ENCODE assay signal across 1 cellular context in the genomic region with DNA sequence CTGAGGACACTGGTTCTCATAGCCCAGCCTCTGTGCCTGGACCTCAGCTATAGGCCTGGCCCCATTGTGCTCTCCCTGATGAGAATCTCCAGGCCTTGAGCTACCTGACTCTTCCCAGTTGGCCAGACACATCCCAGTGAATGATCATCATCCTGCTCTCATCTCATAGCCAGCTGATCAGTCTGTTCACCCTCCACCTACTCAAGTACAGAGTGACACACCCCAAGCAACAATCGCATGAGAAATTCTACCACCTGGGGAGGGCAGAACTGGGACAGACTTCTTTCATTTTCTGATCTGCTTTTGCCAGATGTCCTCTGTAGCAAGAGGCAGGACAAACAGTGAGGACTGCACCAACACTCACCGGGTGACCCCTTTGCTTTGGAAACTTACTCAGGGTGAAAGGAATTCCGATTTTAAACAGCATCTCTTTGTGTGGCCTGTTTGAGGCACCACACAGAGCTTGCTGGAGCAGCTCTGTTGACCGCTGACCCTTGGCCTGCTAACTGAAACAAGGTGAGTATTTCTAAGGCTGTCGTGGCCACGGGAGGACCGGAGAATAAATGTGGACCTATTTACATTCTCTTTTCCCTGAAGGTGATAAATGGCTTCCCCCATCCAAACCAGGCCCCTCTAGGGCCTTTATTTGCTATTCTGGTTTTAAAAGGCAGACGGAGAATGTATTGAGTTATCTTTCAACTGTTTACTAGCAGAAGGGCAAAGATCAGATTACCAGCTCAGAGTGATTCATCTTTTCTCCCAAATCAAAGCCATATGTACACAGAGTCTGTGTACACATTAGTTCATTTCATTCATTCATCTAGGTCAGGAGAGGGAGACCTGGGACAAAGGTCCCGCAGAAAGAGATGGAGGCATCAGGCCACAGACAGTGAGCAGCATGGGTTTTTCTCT.
TF ChIP-seq lines count a peak whose summit lies in the region.

No MANE protein-coding gene starts in this region.

TF ChIP-seq in HepG2, 621 proteins besides CTCF, POLR2A, EP300 and RAD21 (continued from another document and continues in another):
- TF ChIP-seq STAT6 (CRISPR knock-in tag; IDR thresholded peaks at IDR 0.05; ENCODE audit: borderline replicate concordance) (peak; percentile 88), JUND (CRISPR knock-in tag; IDR thresholded peaks at IDR 0.05) (peak; percentile 93), TMF1 (CRISPR knock-in tag; IDR thresholded peaks at IDR 0.05; ENCODE audit: low read depth) (0 out of 2 replicates have a peak, but pooled peaks have one; percentile 9), KDM4B (CRISPR knock-in tag; IDR thresholded peaks at IDR 0.05) (peak; percentile 9; the same call in 1 of the 2 replicates), THAP11 (CRISPR knock-in tag; IDR thresholded peaks at IDR 0.05) (peak; percentile 64), MIER2 (CRISPR knock-in tag; IDR thresholded peaks at IDR 0.05) (peak; percentile 58), SOX6 (IDR thresholded peaks at IDR 0.05) (no peak), SOX6 (CRISPR knock-in tag; IDR thresholded peaks at IDR 0.05) (peak; percentile 99), CBX5 (CRISPR knock-in tag; IDR thresholded peaks at IDR 0.05; ENCODE audit: borderline replicate concordance) (peak; percentile 47; the same call in 1 of the 2 replicates), HOXA3 (CRISPR knock-in tag; IDR thresholded peaks at IDR 0.05) (peak; percentile 40), BHLHE40 (IDR thresholded peaks at IDR 0.05; ENCODE audit: low read length) (peak; percentile 51; the same call in 1 of the 2 replicates), ZNF121 (CRISPR knock-in tag; IDR thresholded peaks at IDR 0.05) (0 out of 2 replicates have a peak, but pooled peaks have one; percentile 6), ZNF274 (CRISPR knock-in tag; IDR thresholded peaks at IDR 0.05) (no peak), GTF3A (CRISPR knock-in tag; conservative IDR thresholded peaks at IDR 0.05) (peak; percentile 89; the same call in 1 of the 2 replicates), NR2F2 (IDR thresholded peaks at IDR 0.05; ENCODE audit: borderline replicate concordance, low read depth) (peak; percentile 92; the same call in 1 of the 2 replicates), PRMT3 (CRISPR knock-in tag; IDR thresholded peaks at IDR 0.05; ENCODE audit: borderline replicate concordance, low read depth) (0 out of 2 replicates have a peak, but pooled peaks have one; percentile 6), ISX (CRISPR knock-in tag; conservative IDR thresholded peaks at IDR 0.05) (no peak), DNMT3B (CRISPR knock-in tag; conservative IDR thresholded peaks at IDR 0.05) (0 out of 2 replicates have a peak, but pooled peaks have one; percentile 51), NFKBIZ (CRISPR knock-in tag; IDR thresholded peaks at IDR 0.05) (peak; percentile 72; the same call in 1 of the 2 replicates), GATAD2A (CRISPR knock-in tag; IDR thresholded peaks at IDR 0.05) (peak; percentile 98), KMT2B (CRISPR knock-in tag; IDR thresholded peaks at IDR 0.05) (no peak; the same call in 1 of the 2 replicates), FOXO1 (CRISPR knock-in tag; IDR thresholded peaks at IDR 0.05) (peak; percentile 98; the same call in 1 of the 2 replicates), YEATS4 (CRISPR knock-in tag; IDR thresholded peaks at IDR 0.05; ENCODE audit: borderline replicate concordance) (peak; percentile 79), ZNF652 (CRISPR knock-in tag; IDR thresholded peaks at IDR 0.05; ENCODE audit: borderline replicate concordance, low read depth) (no peak; the same call in none of the 2 replicates), CBFB (CRISPR knock-in tag; IDR thresholded peaks at IDR 0.05) (peak; percentile 75; the same call in 1 of the 2 replicates), SNRNP70 (IDR thresholded peaks at IDR 0.05; ENCODE audit: low read depth, low read length) (no peak), SP5 (CRISPR knock-in tag; IDR thresholded peaks at IDR 0.05; ENCODE audit: borderline replicate concordance, low read depth) (peak; percentile 80; the same call in 1 of the 2 replicates), FOSL1 (CRISPR knock-in tag; IDR thresholded peaks at IDR 0.05; ENCODE audit: borderline replicate concordance) (peak; percentile 96), ZNF746 (CRISPR knock-in tag; IDR thresholded peaks at IDR 0.05) (peak; percentile 87), ZNF136 (CRISPR knock-in tag; IDR thresholded peaks at IDR 0.05; ENCODE audit: low read depth) (no peak), KDM5B (CRISPR knock-in tag; IDR thresholded peaks at IDR 0.05; ENCODE audit: borderline replicate concordance) (peak; percentile 58; the same call in 1 of the 2 replicates), ZNF780A (CRISPR knock-in tag; IDR thresholded peaks at IDR 0.05) (no peak), AKAP8 (CRISPR knock-in tag; IDR thresholded peaks at IDR 0.05) (peak; percentile 39; the same call in 1 of the 2 replicates), RORA (CRISPR knock-in tag; IDR thresholded peaks at IDR 0.05) (peak; percentile 95; the same call in 1 of the 2 replicates), HNF4G (IDR thresholded peaks at IDR 0.05; ENCODE audit: borderline replicate concordance, low read depth, low read length) (peak; percentile 90), HNF4G (CRISPR knock-in tag; IDR thresholded peaks at IDR 0.05; ENCODE audit: borderline replicate concordance, low read depth) (peak; percentile 67; the same call in 1 of the 2 replicates)
- TF ChIP-seq, protein P1, sequence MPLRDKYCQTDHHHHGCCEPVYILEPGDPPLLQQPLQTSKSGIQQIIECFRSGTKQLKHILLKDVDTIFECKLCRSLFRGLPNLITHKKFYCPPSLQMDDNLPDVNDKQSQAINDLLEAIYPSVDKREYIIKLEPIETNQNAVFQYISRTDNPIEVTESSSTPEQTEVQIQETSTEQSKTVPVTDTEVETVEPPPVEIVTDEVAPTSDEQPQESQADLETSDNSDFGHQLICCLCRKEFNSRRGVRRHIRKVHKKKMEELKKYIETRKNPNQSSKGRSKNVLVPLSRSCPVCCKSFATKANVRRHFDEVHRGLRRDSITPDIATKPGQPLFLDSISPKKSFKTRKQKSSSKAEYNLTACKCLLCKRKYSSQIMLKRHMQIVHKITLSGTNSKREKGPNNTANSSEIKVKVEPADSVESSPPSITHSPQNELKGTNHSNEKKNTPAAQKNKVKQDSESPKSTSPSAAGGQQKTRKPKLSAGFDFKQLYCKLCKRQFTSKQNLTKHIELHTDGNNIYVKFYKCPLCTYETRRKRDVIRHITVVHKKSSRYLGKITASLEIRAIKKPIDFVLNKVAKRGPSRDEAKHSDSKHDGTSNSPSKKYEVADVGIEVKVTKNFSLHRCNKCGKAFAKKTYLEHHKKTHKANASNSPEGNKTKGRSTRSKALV (CRISPR knock-in tag; IDR thresholded peaks at IDR 0.05), result no peak
- TF ChIP-seq, protein P2, sequence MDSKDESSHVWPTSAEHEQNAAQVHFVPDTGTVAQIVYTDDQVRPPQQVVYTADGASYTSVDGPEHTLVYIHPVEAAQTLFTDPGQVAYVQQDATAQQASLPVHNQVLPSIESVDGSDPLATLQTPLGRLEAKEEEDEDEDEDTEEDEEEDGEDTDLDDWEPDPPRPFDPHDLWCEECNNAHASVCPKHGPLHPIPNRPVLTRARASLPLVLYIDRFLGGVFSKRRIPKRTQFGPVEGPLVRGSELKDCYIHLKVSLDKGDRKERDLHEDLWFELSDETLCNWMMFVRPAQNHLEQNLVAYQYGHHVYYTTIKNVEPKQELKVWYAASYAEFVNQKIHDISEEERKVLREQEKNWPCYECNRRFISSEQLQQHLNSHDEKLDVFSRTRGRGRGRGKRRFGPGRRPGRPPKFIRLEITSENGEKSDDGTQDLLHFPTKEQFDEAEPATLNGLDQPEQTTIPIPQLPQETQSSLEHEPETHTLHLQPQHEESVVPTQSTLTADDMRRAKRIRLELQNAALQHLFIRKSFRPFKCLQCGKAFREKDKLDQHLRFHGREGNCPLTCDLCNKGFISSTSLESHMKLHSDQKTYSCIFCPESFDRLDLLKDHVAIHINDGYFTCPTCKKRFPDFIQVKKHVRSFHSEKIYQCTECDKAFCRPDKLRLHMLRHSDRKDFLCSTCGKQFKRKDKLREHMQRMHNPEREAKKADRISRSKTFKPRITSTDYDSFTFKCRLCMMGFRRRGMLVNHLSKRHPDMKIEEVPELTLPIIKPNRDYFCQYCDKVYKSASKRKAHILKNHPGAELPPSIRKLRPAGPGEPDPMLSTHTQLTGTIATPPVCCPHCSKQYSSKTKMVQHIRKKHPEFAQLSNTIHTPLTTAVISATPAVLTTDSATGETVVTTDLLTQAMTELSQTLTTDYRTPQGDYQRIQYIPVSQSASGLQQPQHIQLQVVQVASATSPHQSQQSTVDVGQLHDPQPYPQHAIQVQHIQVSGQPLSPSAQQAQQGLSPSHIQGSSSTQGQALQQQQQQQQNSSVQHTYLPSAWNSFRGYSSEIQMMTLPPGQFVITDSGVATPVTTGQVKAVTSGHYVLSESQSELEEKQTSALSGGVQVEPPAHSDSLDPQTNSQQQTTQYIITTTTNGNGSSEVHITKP (CRISPR knock-in tag; IDR thresholded peaks at IDR 0.05; ENCODE audit: low read depth), result peak; percentile 96
- TF ChIP-seq, protein P3, sequence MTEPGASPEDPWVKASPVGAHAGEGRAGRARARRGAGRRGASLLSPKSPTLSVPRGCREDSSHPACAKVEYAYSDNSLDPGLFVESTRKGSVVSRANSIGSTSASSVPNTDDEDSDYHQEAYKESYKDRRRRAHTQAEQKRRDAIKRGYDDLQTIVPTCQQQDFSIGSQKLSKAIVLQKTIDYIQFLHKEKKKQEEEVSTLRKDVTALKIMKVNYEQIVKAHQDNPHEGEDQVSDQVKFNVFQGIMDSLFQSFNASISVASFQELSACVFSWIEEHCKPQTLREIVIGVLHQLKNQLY (CRISPR knock-in tag; IDR thresholded peaks at IDR 0.05), result peak; percentile 87; the same call in 1 of the 2 replicates
- TF ChIP-seq, protein P4, sequence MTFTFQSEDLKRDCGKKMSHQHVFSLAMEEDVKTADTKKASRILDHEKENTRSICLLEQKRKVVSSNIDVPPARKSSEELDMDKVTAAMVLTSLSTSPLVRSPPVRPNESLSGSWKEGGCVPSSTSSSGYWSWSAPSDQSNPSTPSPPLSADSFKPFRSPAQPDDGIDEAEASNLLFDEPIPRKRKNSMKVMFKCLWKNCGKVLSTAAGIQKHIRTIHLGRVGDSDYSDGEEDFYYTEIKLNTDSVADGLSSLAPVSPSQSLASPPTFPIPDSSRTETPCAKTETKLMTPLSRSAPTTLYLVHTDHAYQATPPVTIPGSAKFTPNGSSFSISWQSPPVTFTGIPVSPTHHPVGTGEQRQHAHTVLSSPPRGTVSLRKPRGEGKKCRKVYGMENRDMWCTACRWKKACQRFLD (CRISPR knock-in tag; IDR thresholded peaks at IDR 0.05; ENCODE audit: borderline replicate concordance), result peak; percentile 61; the same call in 1 of the 2 replicates
- TF ChIP-seq, protein P5, sequence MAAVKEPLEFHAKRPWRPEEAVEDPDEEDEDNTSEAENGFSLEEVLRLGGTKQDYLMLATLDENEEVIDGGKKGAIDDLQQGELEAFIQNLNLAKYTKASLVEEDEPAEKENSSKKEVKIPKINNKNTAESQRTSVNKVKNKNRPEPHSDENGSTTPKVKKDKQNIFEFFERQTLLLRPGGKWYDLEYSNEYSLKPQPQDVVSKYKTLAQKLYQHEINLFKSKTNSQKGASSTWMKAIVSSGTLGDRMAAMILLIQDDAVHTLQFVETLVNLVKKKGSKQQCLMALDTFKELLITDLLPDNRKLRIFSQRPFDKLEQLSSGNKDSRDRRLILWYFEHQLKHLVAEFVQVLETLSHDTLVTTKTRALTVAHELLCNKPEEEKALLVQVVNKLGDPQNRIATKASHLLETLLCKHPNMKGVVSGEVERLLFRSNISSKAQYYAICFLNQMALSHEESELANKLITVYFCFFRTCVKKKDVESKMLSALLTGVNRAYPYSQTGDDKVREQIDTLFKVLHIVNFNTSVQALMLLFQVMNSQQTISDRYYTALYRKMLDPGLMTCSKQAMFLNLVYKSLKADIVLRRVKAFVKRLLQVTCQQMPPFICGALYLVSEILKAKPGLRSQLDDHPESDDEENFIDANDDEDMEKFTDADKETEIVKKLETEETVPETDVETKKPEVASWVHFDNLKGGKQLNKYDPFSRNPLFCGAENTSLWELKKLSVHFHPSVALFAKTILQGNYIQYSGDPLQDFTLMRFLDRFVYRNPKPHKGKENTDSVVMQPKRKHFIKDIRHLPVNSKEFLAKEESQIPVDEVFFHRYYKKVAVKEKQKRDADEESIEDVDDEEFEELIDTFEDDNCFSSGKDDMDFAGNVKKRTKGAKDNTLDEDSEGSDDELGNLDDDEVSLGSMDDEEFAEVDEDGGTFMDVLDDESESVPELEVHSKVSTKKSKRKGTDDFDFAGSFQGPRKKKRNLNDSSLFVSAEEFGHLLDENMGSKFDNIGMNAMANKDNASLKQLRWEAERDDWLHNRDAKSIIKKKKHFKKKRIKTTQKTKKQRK (IDR thresholded peaks at IDR 0.05; ENCODE audit: low read length), result no peak
- TF ChIP-seq, protein P6, sequence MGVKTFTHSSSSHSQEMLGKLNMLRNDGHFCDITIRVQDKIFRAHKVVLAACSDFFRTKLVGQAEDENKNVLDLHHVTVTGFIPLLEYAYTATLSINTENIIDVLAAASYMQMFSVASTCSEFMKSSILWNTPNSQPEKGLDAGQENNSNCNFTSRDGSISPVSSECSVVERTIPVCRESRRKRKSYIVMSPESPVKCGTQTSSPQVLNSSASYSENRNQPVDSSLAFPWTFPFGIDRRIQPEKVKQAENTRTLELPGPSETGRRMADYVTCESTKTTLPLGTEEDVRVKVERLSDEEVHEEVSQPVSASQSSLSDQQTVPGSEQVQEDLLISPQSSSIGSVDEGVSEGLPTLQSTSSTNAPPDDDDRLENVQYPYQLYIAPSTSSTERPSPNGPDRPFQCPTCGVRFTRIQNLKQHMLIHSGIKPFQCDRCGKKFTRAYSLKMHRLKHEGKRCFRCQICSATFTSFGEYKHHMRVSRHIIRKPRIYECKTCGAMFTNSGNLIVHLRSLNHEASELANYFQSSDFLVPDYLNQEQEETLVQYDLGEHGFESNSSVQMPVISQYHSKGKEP (CRISPR knock-in tag; IDR thresholded peaks at IDR 0.05), result no peak
